25 cellular contexts compared by ENCODE assay signal in the genomic region with DNA sequence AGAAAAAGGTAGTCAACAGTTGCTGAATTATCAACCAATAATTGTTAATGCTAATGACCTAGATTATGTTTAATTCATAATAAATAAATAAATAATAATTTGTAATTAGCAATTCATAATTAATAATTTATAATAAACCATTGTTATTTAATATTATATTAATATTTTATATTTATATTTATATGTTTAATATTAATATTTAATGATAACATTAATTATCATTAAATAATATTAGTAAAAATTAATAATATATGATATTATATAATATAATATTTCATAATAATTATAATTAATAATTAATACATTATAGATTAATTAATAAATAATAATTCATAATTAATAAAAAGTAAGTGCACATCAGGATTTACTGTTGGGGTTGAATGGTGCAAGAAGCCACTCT.
"Had no signal": no experiment of that assay in that cellular context is flagged by ENCODE, and none has a peak within 500 bp of the region (broad histone marks: within the 10 kb centered on the region; RNA-seq: fewer than 3 reads in every experiment).

No MANE protein-coding gene starts in this region.

- H3K4me3 ChIP-seq: left ventricle myocardium inferior, lung, neural progenitor cell, right atrium auricular region, right lobe of liver, stomach, testis, thyroid gland, transverse colon, upper lobe of left lung, vagina had no signal

- H3K36me3 Mint-ChIP-seq: mesothelial cell of epicardium; naive B cell; natural killer cell; neural progenitor cell; stimulated activated naive B cell treated with anti-CD40 and anti-IgM and Interleukin-4, amounts not matched to agents 10 μg/mL and 1 μg/mL and 100 μg/mL, for 72 hours had no signal

- H3K27me3 ChIP-seq: neural progenitor cell, neutrophil, right atrium auricular region, right lobe of liver, stomach, testis, thyroid gland, transverse colon, upper lobe of left lung, vagina had no signal

- H3K27ac ChIP-seq: left ventricle myocardium inferior, neural progenitor cell, neutrophil, right atrium auricular region, right lobe of liver, stomach, testis, thyroid gland, transverse colon, upper lobe of left lung, vagina had no signal

- H3K4me1 ChIP-seq: left ventricle myocardium inferior, neural progenitor cell, right atrium auricular region, right lobe of liver, stomach, testis, transverse colon, upper lobe of left lung, vagina had no signal

- H3K4me1 Mint-ChIP-seq: naive B cell; natural killer cell; nephron progenitor cell; neural progenitor cell; stimulated activated naive B cell treated with anti-CD40 and anti-IgM and Interleukin-4, amounts not matched to agents 10 μg/mL and 1 μg/mL and 100 μg/mL, for 72 hours had no signal

- H3K9me3 Mint-ChIP-seq: nephron progenitor cell had no signal

- DNase-seq: left ventricle myocardium inferior; mesendoderm; naive B cell; natural killer cell; nephron progenitor cell; occipital lobe; right lobe of liver; stimulated activated CD4-positive, alpha-beta T cell treated with anti-CD3 and anti-CD28 coated beads, Interleukin-12 subunit alpha, Interleukin-12 subunit beta, amount 100 ng/mL, for 4 hours; stimulated activated CD4-positive, alpha-beta T cell treated with anti-CD3 and anti-CD28 coated beads, Interleukin-15, amount 100 ng/mL, for 24 hours; stimulated activated CD4-positive, alpha-beta T cell treated with anti-CD3 and anti-CD28 coated beads, Interleukin-2, amount 100 ng/mL, for 24 hours; stimulated activated CD4-positive, alpha-beta T cell treated with anti-CD3 and anti-CD28 coated beads, Interleukin-4, amount 100 ng/mL, for 1 hour; stimulated activated naive B cell treated with anti-CD40 and anti-IgM and Interleukin-4, amounts not matched to agents 10 μg/mL and 1 μg/mL and 100 μg/mL, for 72 hours; stimulated activated naive CD8-positive, alpha-beta T cell treated with anti-CD3 and anti-CD28 coated beads, Interleukin-15, Interleukin-2, amounts not matched to agents 100 U/mL and 50 U/mL, for 24 hours; stomach; testis; thyroid gland; transverse colon; upper lobe of left lung had no signal

- H3K27ac Mint-ChIP-seq: mesothelial cell of epicardium; naive B cell; natural killer cell; neural progenitor cell; progenitor cell of endocrine pancreas; stimulated activated naive B cell treated with anti-CD40 and anti-IgM and Interleukin-4, amounts not matched to agents 10 μg/mL and 1 μg/mL and 100 μg/mL, for 72 hours had no signal

- ATAC-seq: natural killer cell; right lobe of liver; stimulated activated naive B cell treated with anti-CD40 and anti-IgM and Interleukin-4, amounts not matched to agents 10 μg/mL and 1 μg/mL and 100 μg/mL, for 72 hours; stimulated activated naive CD8-positive, alpha-beta T cell treated with anti-CD3 and anti-CD28 coated beads, Interleukin-15, Interleukin-2, amounts not matched to agents 100 U/mL and 50 U/mL, for 24 hours had no signal

- H3K9me3 ChIP-seq: left ventricle myocardium inferior, neutrophil, right atrium auricular region, right lobe of liver, stomach, testis, thyroid gland, transverse colon, upper lobe of left lung, vagina had no signal

- H3K27me3 Mint-ChIP-seq: naive B cell; progenitor cell of endocrine pancreas; stimulated activated naive B cell treated with anti-CD40 and anti-IgM and Interleukin-4, amounts not matched to agents 10 μg/mL and 1 μg/mL and 100 μg/mL, for 72 hours had no signal

- H3K36me3 ChIP-seq: left ventricle myocardium inferior, neural progenitor cell, neutrophil, right atrium auricular region, right lobe of liver, stomach, thyroid gland, transverse colon, upper lobe of left lung, vagina had no signal

- H3K4me3 Mint-ChIP-seq: mesothelial cell of epicardium; naive B cell; natural killer cell; nephron progenitor cell; neural progenitor cell; stimulated activated naive B cell treated with anti-CD40 and anti-IgM and Interleukin-4, amounts not matched to agents 10 μg/mL and 1 μg/mL and 100 μg/mL, for 72 hours had no signal
